ENCODE assay signal across 8 cellular contexts in genomic region chr6:57317060-57317943, GRCh38. TPM values are rescaled to one million over a fixed set of nuclear protein-coding genes. Genes with fewer than 3 reads are reported as not detected.
DNase-seq lines count a peak whose midpoint lies in the region; ATAC-seq and TF ChIP-seq lines count a peak whose summit lies in the region.

PRIM2 (plus strand) TSS chr6:57317630; CDS start chr6:57318446, 816 bp downstream.

- POLR2A ChIA-PET in activated CD4-positive, alpha-beta T cell treated with anti-CD3 and anti-CD28 coated beads for 36 hours (lab: Charles Lee), result no interaction called here

- CTCF ChIA-PET in activated CD4-positive, alpha-beta T cell treated with anti-CD3 and anti-CD28 coated beads for 36 hours (lab: Charles Lee), result interaction anchor here (0.5 to 4.7 kb wide), 27 partner anchors 9 to 840 kb away, joined by 3 to 80 read pairs (median 3); partner anchors contain the start of genes BAG2, BEND6 and RAB23

- peaks cover 43% of the 10 kb centered on the region for H3K36me3 Mint-ChIP-seq in activated CD4-positive, alpha-beta T cell treated with anti-CD3 and anti-CD28 coated beads for 36 hours (ENCODE audit: low read depth)

- DNase-seq in Ammon's horn (ENCODE audit: low spot score) (peak; percentile 92), NCI-H510A (lab: John Stamatoyannopoulos, UW) (peak; percentile 93), kidney glomerular epithelial cell (lab: John Stamatoyannopoulos, UW) (peak; percentile 73)
- peak; percentile 90 for DNase-seq in activated CD4-positive, alpha-beta T cell treated with anti-CD3 and anti-CD28 coated beads for 36 hours
- peak; percentile 71 to 81 for DNase-seq in stimulated activated CD4-positive, alpha-beta T cell treated with anti-CD3 and anti-CD28 coated beads, Interleukin-15, amount 100 ng/mL, for 48 hours (ENCODE audit: low read depth in 2 of 2)

- intact Hi-C loops in activated CD4-positive, alpha-beta T cell treated with anti-CD3 and anti-CD28 coated beads for 36 hours (cut with DNase I, micrococcal nuclease), result loop anchor here (1.0 to 5.0 kb wide), 14 partner anchors 95 to 960 kb away; partner anchors contain the start of genes BAG2 (in 2 of the 2), RAB23 (in 2 of the 2), BEND6 (in 1 of the 2) and KIAA1586 (in 1 of the 2)

- peaks cover 4% of the 10 kb centered on the region for H3K9me3 Mint-ChIP-seq in activated CD4-positive, alpha-beta T cell treated with anti-CD3 and anti-CD28 coated beads for 36 hours (ENCODE audit: low read depth)

- H3K27ac Mint-ChIP-seq in activated CD4-positive, alpha-beta T cell treated with anti-CD3 and anti-CD28 coated beads for 36 hours, result peak within 1 kb of the TSS; percentile 98

- peaks cover 35% of the 10 kb centered on the region for H3K4me1 Mint-ChIP-seq in activated CD4-positive, alpha-beta T cell treated with anti-CD3 and anti-CD28 coated beads for 36 hours

- H3K27ac ChIP-seq in cingulate gyrus (ENCODE audit: low read depth, low read length), result peak within 1 kb of the TSS; percentile 57

- no peaks in the 10 kb centered on the region for H3K27me3 Mint-ChIP-seq in activated CD4-positive, alpha-beta T cell treated with anti-CD3 and anti-CD28 coated beads for 36 hours

- peak within 1 kb of the TSS; percentile 99 for H3K4me3 Mint-ChIP-seq in activated CD4-positive, alpha-beta T cell treated with anti-CD3 and anti-CD28 coated beads for 36 hours

- peak; percentile 83 for TF ChIP-seq POLR2A in GM19193 (IDR thresholded peaks at IDR 0.05; ENCODE audit: extremely low read depth, insufficient read depth, insufficient read length)

- peak; percentile 89 for ATAC-seq in HG03432 (IDR thresholded peaks at IDR 0.05; ENCODE audit: unreplicated experiment)
- ATAC-seq in activated CD4-positive, alpha-beta T cell treated with anti-CD3 and anti-CD28 coated beads for 36 hours, result peak; percentile 91

RNA-seq across cellular contexts. Expression of gene PRIM2, which starts in this region (rescaled TPM):
- total RNA-seq in activated CD4-positive, alpha-beta T cell treated with anti-CD3 and anti-CD28 coated beads for 36 hours, result 10 to 100 TPM; 36.4 to 42.3 TPM

Comparison
In these comparisons a context has a peak if more than half of its experiments do, and no peak if none do; other contexts are left out.
1. Peak in every context shown above with its lines: DNase-seq, ATAC-seq and H3K27ac ChIP-seq.